22 cellular contexts compared by ENCODE assay signal in genomic region chr3:23331141-23331935, GRCh38.
DNase-seq lines count a peak whose midpoint lies in the region; ATAC-seq, FAIRE-seq and TF ChIP-seq lines count a peak whose summit lies in the region.
"Had no signal": no experiment of that assay in that cellular context is flagged by ENCODE, and none has a peak within 500 bp of the region (broad histone marks: within the 10 kb centered on the region; RNA-seq: fewer than 3 reads in every experiment).

No MANE protein-coding gene starts in this region.

- no peaks in the 10 kb centered on the region for H3K9me3 ChIP-seq in H1 (ENCODE audit: insufficient read depth in 2 of 2, low read depth in 1 of 2, low read length in 1 of 2)
- H3K9me3 ChIP-seq: Caco-2 had no signal

- H3K27ac ChIP-seq in H1 (ENCODE audit: low read depth, low read length), result no peak overlapping the region

- H3K4me1 ChIP-seq in H1 (replicated peaks in 1 of 4; ENCODE audit: control insufficient read depth in 3 of 4, insufficient read depth in 4 of 4, low read length in 3 of 4), result no peaks in the 10 kb centered on the region
- H3K4me1 ChIP-seq: Caco-2 had no signal

- no peak overlapping the region for H3K4me3 Mint-ChIP-seq in immature natural killer cell
- H3K4me3 Mint-ChIP-seq: CD4-positive, CD25-positive, alpha-beta regulatory T cell; IgD-negative memory B cell; T-helper 1 cell treated with Interleukin-12 subunit alpha and Interleukin-12 subunit beta and Interleukin-4 antibody, amounts not matched to agents 30 μg/mL and 1 μg/mL, for 36 hours had no signal

- no peak overlapping the region for H3K23ac ChIP-seq in H1 (ENCODE audit: insufficient read length)

- no peak overlapping the region for H4K8ac ChIP-seq in H1 (ENCODE audit: extremely low read depth, insufficient read depth, low read length)

- no peaks in the 10 kb centered on the region for H3K36me3 Mint-ChIP-seq in immature natural killer cell
- H3K36me3 Mint-ChIP-seq: CD4-positive, CD25-positive, alpha-beta regulatory T cell had no signal

- no peak overlapping the region for H4K91ac ChIP-seq in H1 (replicated peaks; ENCODE audit: insufficient read length, low read length)

- H3K14ac ChIP-seq in H1 (ENCODE audit: insufficient read length), result no peak overlapping the region

- no peak overlapping the region for H2BK15ac ChIP-seq in H1 (ENCODE audit: low read length)

- no peak overlapping the region for H2BK5ac ChIP-seq in H1 (ENCODE audit: low read depth, low read length)

- H3K79me1 ChIP-seq in H1 (ENCODE audit: low read depth, low read length), result no peaks in the 10 kb centered on the region

- POLR2A ChIA-PET in H1 (lab: Charles Lee; ENCODE audit: partially characterized antibody), result no interaction called here

- 89% methylated on average over 1 of the region's 1 CpG; no CpG with 5 or more reads in 1 of the 2 experiments for WGBS in H1 (ENCODE audit: extremely low coverage in 1 of 2, insufficient coverage in 1 of 2, insufficient read length in 1 of 2, insufficient replicate concordance in 2 of 2, low coverage in 1 of 2, low lambda C conversion rate in 2 of 2, missing lambda C conversion rate in 1 of 2), 2 experiments

- H3K36me3 ChIP-seq in H1 (ENCODE audit: control insufficient read depth in 2 of 4, insufficient read depth in 4 of 4, low read length in 3 of 4), result no peaks in the 10 kb centered on the region

- H3K27ac Mint-ChIP-seq in immature natural killer cell, result no peak overlapping the region
- H3K27ac Mint-ChIP-seq: T-helper 1 cell treated with Interleukin-12 subunit alpha and Interleukin-12 subunit beta and Interleukin-4 antibody, amounts not matched to agents 30 μg/mL and 1 μg/mL, for 36 hours had no signal

- H3K56ac ChIP-seq in H1 (replicated peaks; ENCODE audit: insufficient read length, low read depth, low read length), result no peak overlapping the region

- peaks cover 2 to 10% of the 10 kb centered on the region in 2 donors for H3K4me1 Mint-ChIP-seq in immature natural killer cell
- H3K4me1 Mint-ChIP-seq: CD4-positive, CD25-positive, alpha-beta regulatory T cell had no signal

- ATAC-seq in GM21786 (IDR thresholded peaks at IDR 0.05; ENCODE audit: unreplicated experiment) (no peak), GM18498 (IDR thresholded peaks at IDR 0.05; ENCODE audit: unreplicated experiment) (no peak)
- ATAC-seq: Panc1 had no signal

- DNase-seq in GM18507 (ENCODE audit: extremely low spot score, insufficient read length, low read depth) (no peak), HTR-8/SVneo (ENCODE audit: insufficient read length, low spot score) (no peak), H1 (ENCODE audit: low read depth in 1 of 2, low spot score in 2 of 2) (no peak), urothelium cell line (ENCODE audit: low spot score) (no peak), immature natural killer cell (no peak)
- DNase-seq: ACHN; AML-193; Caco-2; CD4-positive, CD25-positive, alpha-beta regulatory T cell; DMS153; GOT3; MV-4-11; NCI-H1417; NCI-H1930; NCI-H446; NCI-H748 treated with DMSO at 0.1 percent for 48 hours; SHP77 treated with DMSO at 0.1 percent for 48 hours had no signal

- CTCF ChIA-PET in H1 (lab: Charles Lee; ENCODE audit: partially characterized antibody), result no interaction called here

- H2BK20ac ChIP-seq in H1 (ENCODE audit: low read length), result no peak overlapping the region

- H2AK5ac ChIP-seq in H1 (ENCODE audit: low read depth, low read length), result no peak overlapping the region

- peaks cover 0 to 19% of the 10 kb centered on the region in 2 experiments; a peak in 2 of 4 replicates for H3K79me2 ChIP-seq in H1 (ENCODE audit: control insufficient read depth in 1 of 2, insufficient read depth in 2 of 2, low read length in 2 of 2)

- H3K4ac ChIP-seq in H1 (replicated peaks; ENCODE audit: insufficient read length, low read depth, low read length), result no peak overlapping the region

- H3K23me2 ChIP-seq in H1 (ENCODE audit: low read depth, low read length), result no peaks in the 10 kb centered on the region

- TF ChIP-seq EP300 in H1 (IDR thresholded peaks at IDR 0.05; ENCODE audit: borderline replicate concordance in 1 of 2, low read depth in 2 of 2, low read length in 2 of 2), result no peak

- no peak overlapping the region for H2BK12ac ChIP-seq in H1 (ENCODE audit: low read depth, low read length)

- H3K9me3 Mint-ChIP-seq in immature natural killer cell, result peaks cover 0 to 2% (median 0%) of the 10 kb centered on the region in 6 donors
- H3K9me3 Mint-ChIP-seq: T-helper 1 cell treated with Interleukin-12 subunit alpha and Interleukin-12 subunit beta and Interleukin-4 antibody, amounts not matched to agents 30 μg/mL and 1 μg/mL, for 36 hours had no signal

- H4K20me1 ChIP-seq in H1 (replicated peaks in 1 of 2; ENCODE audit: control insufficient read depth in 1 of 2, insufficient read depth in 2 of 2, low read length in 2 of 2), result no peaks in the 10 kb centered on the region

- TF ChIP-seq POLR2A in H1 (IDR thresholded peaks at IDR 0.05; ENCODE audit: control extremely low read depth in 1 of 2, low read depth in 2 of 2, low read length in 2 of 2), result no peak

- no peak overlapping the region for H2AFZ ChIP-seq in H1 (ENCODE audit: low read length)

- TF ChIP-seq CTCF in H1 (IDR thresholded peaks at IDR 0.05; ENCODE audit: control extremely low read depth in 1 of 3, insufficient read depth in 1 of 3, low read depth in 1 of 3, low read length in 3 of 3), result no peak

- no peak overlapping the region for H3K4me3 ChIP-seq in H1 (ENCODE audit: extremely low read depth in 1 of 4, insufficient read depth in 2 of 4, low read depth in 3 of 4, low read length in 4 of 4)

- H3K18ac ChIP-seq in H1 (ENCODE audit: extremely low read depth, low read length), result no peak overlapping the region

- peaks cover 0 to 3% (median 2%) of the 10 kb centered on the region in 3 donors for H3K27me3 Mint-ChIP-seq in immature natural killer cell (ENCODE audit: low read depth in 3 of 3)
- H3K27me3 Mint-ChIP-seq: CD4-positive, CD25-positive, alpha-beta regulatory T cell; IgD-negative memory B cell had no signal

- no peak overlapping the region for H3K9ac ChIP-seq in H1 (replicated peaks in 1 of 4; ENCODE audit: extremely low read depth in 1 of 4, low read depth in 3 of 4, low read length in 3 of 4)

- FAIRE-seq in GM18507 (lab: Jason Lieb, UNC), result peak; percentile 42
- peak; percentile 36 for FAIRE-seq in HTR-8/SVneo (lab: Jason Lieb, UNC)
- FAIRE-seq in H1 (lab: Jason Lieb, UNC), result peak; percentile 13
- FAIRE-seq in urothelium cell line (lab: Jason Lieb, UNC), result peak; percentile 20

- peaks cover 0 to 1% (median 0%) of the 10 kb centered on the region in 4 experiments; a peak in 1 of 7 replicates for H3K27me3 ChIP-seq in H1 (replicated peaks in 1 of 4; ENCODE audit: control insufficient read depth in 3 of 4, extremely low read depth in 1 of 4, insufficient read depth in 3 of 4, low read length in 3 of 4)

- H4K5ac ChIP-seq in H1 (ENCODE audit: insufficient read length, low read depth, low read length), result no peak overlapping the region

- H2BK120ac ChIP-seq in H1 (replicated peaks; ENCODE audit: low read depth, low read length), result no peak overlapping the region

- no peak for TF ChIP-seq RAD21 in H1 (IDR thresholded peaks at IDR 0.05 in 1 of 2, conservative IDR thresholded peaks at IDR 0.05 in 1 of 2; ENCODE audit: low read depth in 2 of 2, low read length in 2 of 2)

- H3K4me2 ChIP-seq in H1 (ENCODE audit: insufficient read depth in 1 of 2, low read depth in 2 of 2, low read length in 2 of 2), result no peak overlapping the region

TF ChIP-seq in H1, 55 proteins besides CTCF, POLR2A, EP300 and RAD21:
- no peak for TF ChIP-seq TCF12 (IDR thresholded peaks at IDR 0.05; ENCODE audit: low read depth, low read length)
- TF ChIP-seq EZH2 (IDR thresholded peaks at IDR 0.05; ENCODE audit: low read depth, low read length, severe bottlenecking), result no peak
- no peak for TF ChIP-seq GABPA (IDR thresholded peaks at IDR 0.05; ENCODE audit: borderline replicate concordance, insufficient read depth, low read length)
- TF ChIP-seq RBBP5 (IDR thresholded peaks at IDR 0.05; ENCODE audit: borderline replicate concordance, low read depth, low read length), result no peak
- no peak for TF ChIP-seq BRCA1 (IDR thresholded peaks at IDR 0.05; ENCODE audit: low read depth, low read length)
- TF ChIP-seq PHF8 (conservative IDR thresholded peaks at IDR 0.05; ENCODE audit: low read depth, low read length), result no peak
- no peak for TF ChIP-seq ZNF274 (IDR thresholded peaks at IDR 0.05; ENCODE audit: borderline replicate concordance, extremely low read depth, low read length)
- no peak for TF ChIP-seq BCL11A (IDR thresholded peaks at IDR 0.05; ENCODE audit: low read depth in 2 of 2, low read length in 2 of 2)
- TF ChIP-seq CHD1 (IDR thresholded peaks at IDR 0.05; ENCODE audit: low read depth, low read length), result no peak
